1 cellular context compared by ENCODE assay signal in the genomic region with DNA sequence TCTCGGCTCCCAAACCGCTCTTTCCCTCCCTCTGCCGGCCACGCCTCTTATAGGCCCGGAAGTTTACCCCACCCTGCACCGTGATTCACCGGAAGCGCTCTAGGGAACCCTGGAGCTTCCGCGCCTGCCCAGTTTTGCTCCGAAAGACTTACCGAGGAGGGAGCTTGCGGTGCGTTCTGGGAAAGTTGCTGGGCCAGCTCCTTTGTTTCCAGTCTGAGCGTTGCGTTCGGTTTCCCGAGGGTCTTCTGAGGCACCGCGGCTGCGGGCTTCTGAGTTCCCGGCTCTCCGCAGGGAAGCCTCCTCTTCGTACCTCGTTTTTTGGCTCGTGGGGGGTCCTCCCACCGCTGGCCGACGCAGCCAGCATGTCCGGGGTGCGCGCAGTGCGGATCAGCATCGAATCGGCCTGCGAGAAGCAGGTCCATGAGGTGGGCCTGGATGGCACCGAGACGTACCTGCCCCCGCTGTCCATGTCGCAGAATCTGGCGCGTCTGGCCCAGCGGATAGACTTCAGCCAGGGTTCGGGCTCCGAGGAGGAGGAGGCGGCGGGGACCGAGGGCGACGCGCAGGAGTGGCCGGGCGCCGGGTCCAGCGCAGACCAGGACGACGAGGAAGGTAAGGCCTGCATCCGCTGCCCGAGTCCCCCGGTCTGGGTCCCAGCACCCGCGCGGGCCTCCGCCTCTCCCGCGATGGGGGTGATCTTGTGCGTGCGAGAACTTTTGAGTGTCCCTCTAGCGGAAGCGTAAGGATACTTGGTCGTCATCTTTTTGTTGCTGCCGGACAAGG.
A peak's percentile ranks its signal among the peaks of the same experiment; 100 is the strongest.
TF ChIP-seq lines count a peak whose summit lies in the region.

A gene with protein sequence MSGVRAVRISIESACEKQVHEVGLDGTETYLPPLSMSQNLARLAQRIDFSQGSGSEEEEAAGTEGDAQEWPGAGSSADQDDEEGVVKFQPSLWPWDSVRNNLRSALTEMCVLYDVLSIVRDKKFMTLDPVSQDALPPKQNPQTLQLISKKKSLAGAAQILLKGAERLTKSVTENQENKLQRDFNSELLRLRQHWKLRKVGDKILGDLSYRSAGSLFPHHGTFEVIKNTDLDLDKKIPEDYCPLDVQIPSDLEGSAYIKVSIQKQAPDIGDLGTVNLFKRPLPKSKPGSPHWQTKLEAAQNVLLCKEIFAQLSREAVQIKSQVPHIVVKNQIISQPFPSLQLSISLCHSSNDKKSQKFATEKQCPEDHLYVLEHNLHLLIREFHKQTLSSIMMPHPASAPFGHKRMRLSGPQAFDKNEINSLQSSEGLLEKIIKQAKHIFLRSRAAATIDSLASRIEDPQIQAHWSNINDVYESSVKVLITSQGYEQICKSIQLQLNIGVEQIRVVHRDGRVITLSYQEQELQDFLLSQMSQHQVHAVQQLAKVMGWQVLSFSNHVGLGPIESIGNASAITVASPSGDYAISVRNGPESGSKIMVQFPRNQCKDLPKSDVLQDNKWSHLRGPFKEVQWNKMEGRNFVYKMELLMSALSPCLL (plus strand): TSS at position 131 of the 783 bp plus-strand sequence. CDS start 232 bp downstream, at position 363.

TF ChIP-seq in HepG2, 621 proteins besides CTCF, POLR2A, EP300 and RAD21 (continued from another document and continues in another):
- no peak for TF ChIP-seq SOX6 (IDR thresholded peaks at IDR 0.05)
- peak; percentile 64 for TF ChIP-seq SOX6 (CRISPR knock-in tag; IDR thresholded peaks at IDR 0.05)
- TF ChIP-seq, protein P1, sequence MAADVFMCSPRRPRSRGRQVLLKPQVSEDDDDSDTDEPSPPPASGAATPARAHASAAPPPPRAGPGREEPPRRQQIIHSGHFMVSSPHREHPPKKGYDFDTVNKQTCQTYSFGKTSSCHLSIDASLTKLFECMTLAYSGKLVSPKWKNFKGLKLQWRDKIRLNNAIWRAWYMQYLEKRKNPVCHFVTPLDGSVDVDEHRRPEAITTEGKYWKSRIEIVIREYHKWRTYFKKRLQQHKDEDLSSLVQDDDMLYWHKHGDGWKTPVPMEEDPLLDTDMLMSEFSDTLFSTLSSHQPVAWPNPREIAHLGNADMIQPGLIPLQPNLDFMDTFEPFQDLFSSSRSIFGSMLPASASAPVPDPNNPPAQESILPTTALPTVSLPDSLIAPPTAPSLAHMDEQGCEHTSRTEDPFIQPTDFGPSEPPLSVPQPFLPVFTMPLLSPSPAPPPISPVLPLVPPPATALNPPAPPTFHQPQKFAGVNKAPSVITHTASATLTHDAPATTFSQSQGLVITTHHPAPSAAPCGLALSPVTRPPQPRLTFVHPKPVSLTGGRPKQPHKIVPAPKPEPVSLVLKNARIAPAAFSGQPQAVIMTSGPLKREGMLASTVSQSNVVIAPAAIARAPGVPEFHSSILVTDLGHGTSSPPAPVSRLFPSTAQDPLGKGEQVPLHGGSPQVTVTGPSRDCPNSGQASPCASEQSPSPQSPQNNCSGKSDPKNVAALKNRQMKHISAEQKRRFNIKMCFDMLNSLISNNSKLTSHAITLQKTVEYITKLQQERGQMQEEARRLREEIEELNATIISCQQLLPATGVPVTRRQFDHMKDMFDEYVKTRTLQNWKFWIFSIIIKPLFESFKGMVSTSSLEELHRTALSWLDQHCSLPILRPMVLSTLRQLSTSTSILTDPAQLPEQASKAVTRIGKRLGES (CRISPR knock-in tag; IDR thresholded peaks at IDR 0.05; ENCODE audit: borderline replicate concordance), result 0 out of 2 replicates have a peak, but pooled peaks have one; percentile 65
- TF ChIP-seq RARG (CRISPR knock-in tag; IDR thresholded peaks at IDR 0.05; ENCODE audit: low read depth), result peak; percentile 65
- 0 out of 2 replicates have a peak, but pooled peaks have one; percentile 19 for TF ChIP-seq REPIN1 (CRISPR knock-in tag; IDR thresholded peaks at IDR 0.05; ENCODE audit: borderline replicate concordance, low read depth)
- TF ChIP-seq GABPA (IDR thresholded peaks at IDR 0.05; ENCODE audit: low read depth, low read length), result peak; percentile 85
- peak; percentile 98 for TF ChIP-seq GABPA (CRISPR knock-in tag; IDR thresholded peaks at IDR 0.05; ENCODE audit: low read depth)
- TF ChIP-seq CCDC6 (CRISPR knock-in tag; IDR thresholded peaks at IDR 0.05), result 0 out of 2 replicates have a peak, but pooled peaks have one; percentile 13
- TF ChIP-seq NR2C2 (CRISPR knock-in tag; IDR thresholded peaks at IDR 0.05; ENCODE audit: borderline replicate concordance), result peak; percentile 85; the same call in 1 of the 2 replicates
- TF ChIP-seq TAF1 (CRISPR knock-in tag; IDR thresholded peaks at IDR 0.05), result peak; percentile 87
- TF ChIP-seq, protein P2, sequence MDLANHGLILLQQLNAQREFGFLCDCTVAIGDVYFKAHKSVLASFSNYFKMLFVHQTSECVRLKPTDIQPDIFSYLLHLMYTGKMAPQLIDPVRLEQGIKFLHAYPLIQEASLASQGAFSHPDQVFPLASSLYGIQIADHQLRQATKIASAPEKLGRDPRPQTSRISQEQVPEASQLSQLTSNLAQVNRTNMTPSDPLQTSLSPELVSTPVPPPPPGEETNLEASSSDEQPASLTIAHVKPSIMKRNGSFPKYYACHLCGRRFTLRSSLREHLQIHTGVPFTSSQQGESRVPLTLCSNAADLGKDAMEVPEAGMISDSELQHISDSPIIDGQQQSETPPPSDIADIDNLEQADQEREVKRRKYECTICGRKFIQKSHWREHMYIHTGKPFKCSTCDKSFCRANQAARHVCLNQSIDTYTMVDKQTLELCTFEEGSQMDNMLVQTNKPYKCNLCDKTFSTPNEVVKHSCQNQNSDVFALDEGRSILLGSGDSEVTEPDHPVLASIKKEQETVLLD (CRISPR knock-in tag; IDR thresholded peaks at IDR 0.05; ENCODE audit: low read depth), result 0 out of 2 replicates have a peak, but pooled peaks have one; percentile 64
- 0 out of 2 replicates have a peak, but pooled peaks have one; percentile 61 for TF ChIP-seq ZNF615 (CRISPR knock-in tag; IDR thresholded peaks at IDR 0.05; ENCODE audit: borderline replicate concordance)
- TF ChIP-seq ZNF83 (CRISPR knock-in tag; IDR thresholded peaks at IDR 0.05; ENCODE audit: borderline replicate concordance), result peak; percentile 40; the same call in 1 of the 2 replicates
- TF ChIP-seq DR1 (CRISPR knock-in tag; IDR thresholded peaks at IDR 0.05), result peak; percentile 80
- peak; percentile 89 for TF ChIP-seq ZNF891 (CRISPR knock-in tag; IDR thresholded peaks at IDR 0.05)
- peak; percentile 22 for TF ChIP-seq SPEN (CRISPR knock-in tag; IDR thresholded peaks at IDR 0.05; ENCODE audit: low read depth)
- TF ChIP-seq, protein P3, sequence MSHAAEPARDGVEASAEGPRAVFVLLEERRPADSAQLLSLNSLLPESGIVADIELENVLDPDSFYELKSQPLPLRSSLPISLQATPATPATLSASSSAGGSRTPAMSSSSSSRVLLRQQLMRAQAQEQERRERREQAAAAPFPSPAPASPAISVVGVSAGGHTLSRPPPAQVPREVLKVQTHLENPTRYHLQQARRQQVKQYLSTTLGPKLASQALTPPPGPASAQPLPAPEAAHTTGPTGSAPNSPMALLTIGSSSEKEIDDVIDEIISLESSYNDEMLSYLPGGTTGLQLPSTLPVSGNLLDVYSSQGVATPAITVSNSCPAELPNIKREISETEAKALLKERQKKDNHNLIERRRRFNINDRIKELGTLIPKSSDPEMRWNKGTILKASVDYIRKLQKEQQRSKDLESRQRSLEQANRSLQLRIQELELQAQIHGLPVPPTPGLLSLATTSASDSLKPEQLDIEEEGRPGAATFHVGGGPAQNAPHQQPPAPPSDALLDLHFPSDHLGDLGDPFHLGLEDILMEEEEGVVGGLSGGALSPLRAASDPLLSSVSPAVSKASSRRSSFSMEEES (CRISPR knock-in tag; IDR thresholded peaks at IDR 0.05), result peak; percentile 53
- TF ChIP-seq, protein P4, sequence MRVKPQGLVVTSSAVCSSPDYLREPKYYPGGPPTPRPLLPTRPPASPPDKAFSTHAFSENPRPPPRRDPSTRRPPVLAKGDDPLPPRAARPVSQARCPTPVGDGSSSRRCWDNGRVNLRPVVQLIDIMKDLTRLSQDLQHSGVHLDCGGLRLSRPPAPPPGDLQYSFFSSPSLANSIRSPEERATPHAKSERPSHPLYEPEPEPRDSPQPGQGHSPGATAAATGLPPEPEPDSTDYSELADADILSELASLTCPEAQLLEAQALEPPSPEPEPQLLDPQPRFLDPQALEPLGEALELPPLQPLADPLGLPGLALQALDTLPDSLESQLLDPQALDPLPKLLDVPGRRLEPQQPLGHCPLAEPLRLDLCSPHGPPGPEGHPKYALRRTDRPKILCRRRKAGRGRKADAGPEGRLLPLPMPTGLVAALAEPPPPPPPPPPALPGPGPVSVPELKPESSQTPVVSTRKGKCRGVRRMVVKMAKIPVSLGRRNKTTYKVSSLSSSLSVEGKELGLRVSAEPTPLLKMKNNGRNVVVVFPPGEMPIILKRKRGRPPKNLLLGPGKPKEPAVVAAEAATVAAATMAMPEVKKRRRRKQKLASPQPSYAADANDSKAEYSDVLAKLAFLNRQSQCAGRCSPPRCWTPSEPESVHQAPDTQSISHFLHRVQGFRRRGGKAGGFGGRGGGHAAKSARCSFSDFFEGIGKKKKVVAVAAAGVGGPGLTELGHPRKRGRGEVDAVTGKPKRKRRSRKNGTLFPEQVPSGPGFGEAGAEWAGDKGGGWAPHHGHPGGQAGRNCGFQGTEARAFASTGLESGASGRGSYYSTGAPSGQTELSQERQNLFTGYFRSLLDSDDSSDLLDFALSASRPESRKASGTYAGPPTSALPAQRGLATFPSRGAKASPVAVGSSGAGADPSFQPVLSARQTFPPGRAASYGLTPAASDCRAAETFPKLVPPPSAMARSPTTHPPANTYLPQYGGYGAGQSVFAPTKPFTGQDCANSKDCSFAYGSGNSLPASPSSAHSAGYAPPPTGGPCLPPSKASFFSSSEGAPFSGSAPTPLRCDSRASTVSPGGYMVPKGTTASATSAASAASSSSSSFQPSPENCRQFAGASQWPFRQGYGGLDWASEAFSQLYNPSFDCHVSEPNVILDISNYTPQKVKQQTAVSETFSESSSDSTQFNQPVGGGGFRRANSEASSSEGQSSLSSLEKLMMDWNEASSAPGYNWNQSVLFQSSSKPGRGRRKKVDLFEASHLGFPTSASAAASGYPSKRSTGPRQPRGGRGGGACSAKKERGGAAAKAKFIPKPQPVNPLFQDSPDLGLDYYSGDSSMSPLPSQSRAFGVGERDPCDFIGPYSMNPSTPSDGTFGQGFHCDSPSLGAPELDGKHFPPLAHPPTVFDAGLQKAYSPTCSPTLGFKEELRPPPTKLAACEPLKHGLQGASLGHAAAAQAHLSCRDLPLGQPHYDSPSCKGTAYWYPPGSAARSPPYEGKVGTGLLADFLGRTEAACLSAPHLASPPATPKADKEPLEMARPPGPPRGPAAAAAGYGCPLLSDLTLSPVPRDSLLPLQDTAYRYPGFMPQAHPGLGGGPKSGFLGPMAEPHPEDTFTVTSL (CRISPR knock-in tag; IDR thresholded peaks at IDR 0.05; ENCODE audit: borderline replicate concordance), result peak; percentile 37; the same call in 1 of the 2 replicates
- no peak for TF ChIP-seq ZNF775 (CRISPR knock-in tag; IDR thresholded peaks at IDR 0.05; ENCODE audit: borderline replicate concordance)
- TF ChIP-seq ZNF75D (CRISPR knock-in tag; IDR thresholded peaks at IDR 0.05; ENCODE audit: borderline replicate concordance), result peak; percentile 46; the same call in 1 of the 2 replicates
- TF ChIP-seq, protein P5, sequence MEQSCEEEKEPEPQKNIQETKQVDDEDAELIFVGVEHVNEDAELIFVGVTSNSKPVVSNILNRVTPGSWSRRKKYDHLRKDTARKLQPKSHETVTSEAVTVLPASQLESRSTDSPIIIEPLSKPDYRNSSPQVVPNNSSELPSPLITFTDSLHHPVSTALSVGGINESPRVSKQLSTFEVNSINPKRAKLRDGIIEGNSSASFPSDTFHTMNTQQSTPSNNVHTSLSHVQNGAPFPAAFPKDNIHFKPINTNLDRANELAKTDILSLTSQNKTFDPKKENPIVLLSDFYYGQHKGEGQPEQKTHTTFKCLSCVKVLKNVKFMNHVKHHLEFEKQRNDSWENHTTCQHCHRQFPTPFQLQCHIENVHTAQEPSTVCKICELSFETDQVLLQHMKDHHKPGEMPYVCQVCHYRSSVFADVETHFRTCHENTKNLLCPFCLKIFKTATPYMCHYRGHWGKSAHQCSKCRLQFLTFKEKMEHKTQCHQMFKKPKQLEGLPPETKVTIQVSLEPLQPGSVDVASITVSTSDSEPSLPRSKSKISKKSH (CRISPR knock-in tag; IDR thresholded peaks at IDR 0.05; ENCODE audit: borderline replicate concordance), result peak; percentile 66; the same call in 1 of the 2 replicates
- TF ChIP-seq ZNF766 (CRISPR knock-in tag; IDR thresholded peaks at IDR 0.05; ENCODE audit: borderline replicate concordance), result peak; percentile 64; the same call in 1 of the 2 replicates
- TF ChIP-seq NFYB (CRISPR knock-in tag; IDR thresholded peaks at IDR 0.05), result peak; percentile 25; the same call in 1 of the 2 replicates
- TF ChIP-seq CBX1 (IDR thresholded peaks at IDR 0.05; ENCODE audit: low read depth), result no peak
- TF ChIP-seq PHF21A (CRISPR knock-in tag; IDR thresholded peaks at IDR 0.05), result peak; percentile 49; the same call in 1 of the 2 replicates
- TF ChIP-seq, protein P6, sequence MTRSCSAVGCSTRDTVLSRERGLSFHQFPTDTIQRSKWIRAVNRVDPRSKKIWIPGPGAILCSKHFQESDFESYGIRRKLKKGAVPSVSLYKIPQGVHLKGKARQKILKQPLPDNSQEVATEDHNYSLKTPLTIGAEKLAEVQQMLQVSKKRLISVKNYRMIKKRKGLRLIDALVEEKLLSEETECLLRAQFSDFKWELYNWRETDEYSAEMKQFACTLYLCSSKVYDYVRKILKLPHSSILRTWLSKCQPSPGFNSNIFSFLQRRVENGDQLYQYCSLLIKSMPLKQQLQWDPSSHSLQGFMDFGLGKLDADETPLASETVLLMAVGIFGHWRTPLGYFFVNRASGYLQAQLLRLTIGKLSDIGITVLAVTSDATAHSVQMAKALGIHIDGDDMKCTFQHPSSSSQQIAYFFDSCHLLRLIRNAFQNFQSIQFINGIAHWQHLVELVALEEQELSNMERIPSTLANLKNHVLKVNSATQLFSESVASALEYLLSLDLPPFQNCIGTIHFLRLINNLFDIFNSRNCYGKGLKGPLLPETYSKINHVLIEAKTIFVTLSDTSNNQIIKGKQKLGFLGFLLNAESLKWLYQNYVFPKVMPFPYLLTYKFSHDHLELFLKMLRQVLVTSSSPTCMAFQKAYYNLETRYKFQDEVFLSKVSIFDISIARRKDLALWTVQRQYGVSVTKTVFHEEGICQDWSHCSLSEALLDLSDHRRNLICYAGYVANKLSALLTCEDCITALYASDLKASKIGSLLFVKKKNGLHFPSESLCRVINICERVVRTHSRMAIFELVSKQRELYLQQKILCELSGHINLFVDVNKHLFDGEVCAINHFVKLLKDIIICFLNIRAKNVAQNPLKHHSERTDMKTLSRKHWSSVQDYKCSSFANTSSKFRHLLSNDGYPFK (CRISPR knock-in tag; IDR thresholded peaks at IDR 0.05; ENCODE audit: borderline replicate concordance), result peak; percentile 81
- TF ChIP-seq BCL6 (CRISPR knock-in tag; IDR thresholded peaks at IDR 0.05), result peak; percentile 72
- TF ChIP-seq, protein P7, sequence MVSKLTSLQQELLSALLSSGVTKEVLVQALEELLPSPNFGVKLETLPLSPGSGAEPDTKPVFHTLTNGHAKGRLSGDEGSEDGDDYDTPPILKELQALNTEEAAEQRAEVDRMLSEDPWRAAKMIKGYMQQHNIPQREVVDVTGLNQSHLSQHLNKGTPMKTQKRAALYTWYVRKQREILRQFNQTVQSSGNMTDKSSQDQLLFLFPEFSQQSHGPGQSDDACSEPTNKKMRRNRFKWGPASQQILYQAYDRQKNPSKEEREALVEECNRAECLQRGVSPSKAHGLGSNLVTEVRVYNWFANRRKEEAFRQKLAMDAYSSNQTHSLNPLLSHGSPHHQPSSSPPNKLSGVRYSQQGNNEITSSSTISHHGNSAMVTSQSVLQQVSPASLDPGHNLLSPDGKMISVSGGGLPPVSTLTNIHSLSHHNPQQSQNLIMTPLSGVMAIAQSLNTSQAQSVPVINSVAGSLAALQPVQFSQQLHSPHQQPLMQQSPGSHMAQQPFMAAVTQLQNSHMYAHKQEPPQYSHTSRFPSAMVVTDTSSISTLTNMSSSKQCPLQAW (CRISPR knock-in tag; IDR thresholded peaks at IDR 0.05), result 0 out of 2 replicates have a peak, but pooled peaks have one; percentile 57
- TF ChIP-seq ERF (CRISPR knock-in tag; IDR thresholded peaks at IDR 0.05), result peak; percentile 83; the same call in 1 of the 2 replicates
- no peak for TF ChIP-seq KLF6 (CRISPR knock-in tag; IDR thresholded peaks at IDR 0.05)
- TF ChIP-seq POLR2G (IDR thresholded peaks at IDR 0.05; ENCODE audit: low read depth, low read length), result peak; percentile 97
